8 cellular contexts compared by ENCODE assay signal in the genomic region with DNA sequence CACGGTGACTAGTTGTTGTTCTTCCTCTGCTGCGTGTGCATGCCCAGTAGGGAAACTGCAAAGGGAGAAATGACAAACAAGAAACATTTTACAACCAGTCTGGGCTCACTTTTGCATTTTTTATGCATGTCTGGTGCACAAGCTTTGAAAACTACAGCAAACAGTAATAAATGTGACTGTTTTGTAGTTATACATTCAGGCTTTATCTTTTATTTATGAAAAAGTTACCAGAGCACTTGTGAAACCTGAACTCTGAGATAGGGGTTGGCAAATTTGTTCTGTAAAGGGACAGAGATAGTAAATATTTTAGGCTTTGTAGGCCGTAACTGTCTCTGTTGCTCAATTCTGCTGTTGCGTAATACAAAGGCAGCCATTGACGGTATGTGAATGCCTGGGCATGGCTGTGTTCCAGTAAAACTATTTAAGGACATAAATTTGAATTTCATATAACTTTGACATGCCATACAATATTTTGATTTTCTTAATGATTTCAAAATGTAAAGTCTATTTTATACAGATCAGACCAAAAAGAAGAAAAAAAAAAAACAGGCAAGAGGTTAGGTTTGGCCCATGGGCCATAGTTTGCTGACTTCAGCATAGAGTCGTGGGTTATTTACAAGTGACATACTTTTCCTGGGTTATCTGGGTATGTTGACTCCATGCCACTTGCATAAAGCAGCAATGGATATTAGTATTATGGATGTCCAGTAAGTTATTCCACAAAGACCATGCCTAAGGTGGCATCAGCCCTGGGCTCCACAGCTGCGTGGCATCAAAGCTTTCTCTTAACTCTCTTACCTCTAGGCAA. TPM values are rescaled to one million over a fixed set of nuclear protein-coding genes. Genes with fewer than 3 reads are reported as not detected.
DNase-seq lines count a peak whose midpoint lies in the region; ATAC-seq and TF ChIP-seq lines count a peak whose summit lies in the region.
"Had no signal": no experiment of that assay in that cellular context is flagged by ENCODE, and none has a peak within 500 bp of the region (broad histone marks: within the 10 kb centered on the region; RNA-seq: fewer than 3 reads in every experiment).

No MANE protein-coding gene starts in this region.

- TF ChIP-seq CTCF in body of pancreas (IDR thresholded peaks at IDR 0.05) (no peak), liver (IDR thresholded peaks at IDR 0.05; ENCODE audit: low read depth, low read length, missing input control) (no peak), type B pancreatic cell (conservative IDR thresholded peaks at IDR 0.05) (no peak)

- no peaks in the 10 kb centered on the region for H3K27me3 Mint-ChIP-seq in type B pancreatic cell

- peak overlapping the region; percentile 24 to 66 (median 53) for H3K27ac ChIP-seq in body of pancreas
- H3K27ac ChIP-seq in liver (ENCODE audit: low read depth in 1 of 2, low read length in 2 of 2): peak overlapping the region; percentile 79 to 90

- TF ChIP-seq POLR2A in body of pancreas (IDR thresholded peaks at IDR 0.05): no peak

- in situ Hi-C loops in KBM-7 (cut with MboI; ENCODE audit: low pct_unique_long_range_greater_than_20kb, low sequenced_read_pairs): no loop called here

- peak; percentile 40 to 58 for TF ChIP-seq RAD21 in liver (IDR thresholded peaks at IDR 0.05)

- WGBS in body of pancreas, 2 donors: 29 to 40% methylated on average over 7 of the region's 7 CpGs
- 25% methylated on average over 7 of the region's 7 CpGs for WGBS in liver

- no peaks in the 10 kb centered on the region for H3K9me3 Mint-ChIP-seq in type B pancreatic cell

- H3K4me3 ChIP-seq in body of pancreas (no peak overlapping the region), liver (ENCODE audit: low read depth in 1 of 3, low read length in 3 of 3) (no peak overlapping the region)

- H3K36me3 Mint-ChIP-seq in type B pancreatic cell: peaks cover 51% of the 10 kb centered on the region

- peak overlapping the region in 1 of 2 donors; percentile 39 for H3K9ac ChIP-seq in liver (ENCODE audit: low read depth in 1 of 2, low read length in 2 of 2)

- peaks cover 0 to 8% of the 10 kb centered on the region in 2 donors for H3K36me3 ChIP-seq in body of pancreas (replicated peaks in 1 of 2; ENCODE audit: insufficient read depth in 1 of 2, low read depth in 2 of 2)
- H3K36me3 ChIP-seq in liver (ENCODE audit: control insufficient read depth in 4 of 4, insufficient read depth in 3 of 4, low read depth in 1 of 4, low read length in 3 of 4): peaks cover 0 to 19% (median 12%) of the 10 kb centered on the region in 4 donors

- no peaks in the 10 kb centered on the region for H3K27me3 ChIP-seq in body of pancreas
- H3K27me3 ChIP-seq in liver (ENCODE audit: control insufficient read depth in 4 of 4, insufficient read depth in 4 of 4, low read length in 3 of 4): no peaks in the 10 kb centered on the region

- ATAC-seq in body of pancreas (no peak), HG02763 (IDR thresholded peaks at IDR 0.05; ENCODE audit: unreplicated experiment) (no peak)
- ATAC-seq: Panc1 had no signal

- H3K27ac Mint-ChIP-seq in type B pancreatic cell: peak overlapping the region; percentile 82

- peaks cover 73% of the 10 kb centered on the region for H3K4me1 ChIP-seq in body of pancreas
- peaks cover 13 to 61% (median 51%) of the 10 kb centered on the region in 4 donors for H3K4me1 ChIP-seq in liver (ENCODE audit: control insufficient read depth in 4 of 4, insufficient read depth in 4 of 4, low read length in 3 of 4)

- intact Hi-C loops in body of pancreas (cut with DNase I): no loop called here

- H3K9me3 ChIP-seq in body of pancreas (no peaks in the 10 kb centered on the region), liver (ENCODE audit: control insufficient read depth in 4 of 4, low read length in 3 of 4) (no peaks in the 10 kb centered on the region)

- H3K4me1 Mint-ChIP-seq in type B pancreatic cell (ENCODE audit: unreplicated experiment): peaks cover 18% of the 10 kb centered on the region

- DNase-seq in KBM-7: peak; percentile 53
- peak in 3 of 4 donors; percentile 36 to 69 (median 49) for DNase-seq in body of pancreas
- DNase-seq in type B pancreatic cell (ENCODE audit: extremely low spot score, unreplicated experiment): no peak
- DNase-seq in RPMI8226: no peak
- DNase-seq in NCI-H748 (lab: John Stamatoyannopoulos, UW; ENCODE audit: unreplicated experiment): no peak

- H3K4me3 Mint-ChIP-seq in type B pancreatic cell: no peak overlapping the region

TF ChIP-seq in liver, 16 proteins besides CTCF, POLR2A, EP300 and RAD21:
- TF ChIP-seq TAF1 (conservative IDR thresholded peaks at IDR 0.05) (no peak), GABPA (IDR thresholded peaks at IDR 0.05 in 1 of 2, conservative IDR thresholded peaks at IDR 0.05 in 1 of 2) (peak in 1 of 2 donors; percentile 53), RXRA (IDR thresholded peaks at IDR 0.05) (peak; percentile 80 to 91), EGR1 (IDR thresholded peaks at IDR 0.05; ENCODE audit: low read depth in 2 of 2) (peak in 1 of 2 donors; percentile 31), JUND (IDR thresholded peaks at IDR 0.05) (peak; percentile 41 to 80), SP1 (IDR thresholded peaks at IDR 0.05) (peak; percentile 57), NR2F2 (IDR thresholded peaks at IDR 0.05) (peak; percentile 67), FOXA2 (IDR thresholded peaks at IDR 0.05) (peak; percentile 55), YY1 (IDR thresholded peaks at IDR 0.05) (peak; percentile 98), HNF4A (conservative IDR thresholded peaks at IDR 0.05) (peak; percentile 89 to 94), HNF4G (IDR thresholded peaks at IDR 0.05) (peak; percentile 53), FOXA1 (IDR thresholded peaks at IDR 0.05) (peak; percentile 41)
- TF ChIP-seq, protein P1, sequence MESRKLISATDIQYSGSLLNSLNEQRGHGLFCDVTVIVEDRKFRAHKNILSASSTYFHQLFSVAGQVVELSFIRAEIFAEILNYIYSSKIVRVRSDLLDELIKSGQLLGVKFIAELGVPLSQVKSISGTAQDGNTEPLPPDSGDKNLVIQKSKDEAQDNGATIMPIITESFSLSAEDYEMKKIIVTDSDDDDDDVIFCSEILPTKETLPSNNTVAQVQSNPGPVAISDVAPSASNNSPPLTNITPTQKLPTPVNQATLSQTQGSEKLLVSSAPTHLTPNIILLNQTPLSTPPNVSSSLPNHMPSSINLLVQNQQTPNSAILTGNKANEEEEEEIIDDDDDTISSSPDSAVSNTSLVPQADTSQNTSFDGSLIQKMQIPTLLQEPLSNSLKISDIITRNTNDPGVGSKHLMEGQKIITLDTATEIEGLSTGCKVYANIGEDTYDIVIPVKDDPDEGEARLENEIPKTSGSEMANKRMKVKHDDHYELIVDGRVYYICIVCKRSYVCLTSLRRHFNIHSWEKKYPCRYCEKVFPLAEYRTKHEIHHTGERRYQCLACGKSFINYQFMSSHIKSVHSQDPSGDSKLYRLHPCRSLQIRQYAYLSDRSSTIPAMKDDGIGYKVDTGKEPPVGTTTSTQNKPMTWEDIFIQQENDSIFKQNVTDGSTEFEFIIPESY (IDR thresholded peaks at IDR 0.05): peak; percentile 87
- TF ChIP-seq, protein P2, sequence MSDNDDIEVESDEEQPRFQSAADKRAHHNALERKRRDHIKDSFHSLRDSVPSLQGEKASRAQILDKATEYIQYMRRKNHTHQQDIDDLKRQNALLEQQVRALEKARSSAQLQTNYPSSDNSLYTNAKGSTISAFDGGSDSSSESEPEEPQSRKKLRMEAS (IDR thresholded peaks at IDR 0.05): peak; percentile 60
- TF ChIP-seq, protein P3, sequence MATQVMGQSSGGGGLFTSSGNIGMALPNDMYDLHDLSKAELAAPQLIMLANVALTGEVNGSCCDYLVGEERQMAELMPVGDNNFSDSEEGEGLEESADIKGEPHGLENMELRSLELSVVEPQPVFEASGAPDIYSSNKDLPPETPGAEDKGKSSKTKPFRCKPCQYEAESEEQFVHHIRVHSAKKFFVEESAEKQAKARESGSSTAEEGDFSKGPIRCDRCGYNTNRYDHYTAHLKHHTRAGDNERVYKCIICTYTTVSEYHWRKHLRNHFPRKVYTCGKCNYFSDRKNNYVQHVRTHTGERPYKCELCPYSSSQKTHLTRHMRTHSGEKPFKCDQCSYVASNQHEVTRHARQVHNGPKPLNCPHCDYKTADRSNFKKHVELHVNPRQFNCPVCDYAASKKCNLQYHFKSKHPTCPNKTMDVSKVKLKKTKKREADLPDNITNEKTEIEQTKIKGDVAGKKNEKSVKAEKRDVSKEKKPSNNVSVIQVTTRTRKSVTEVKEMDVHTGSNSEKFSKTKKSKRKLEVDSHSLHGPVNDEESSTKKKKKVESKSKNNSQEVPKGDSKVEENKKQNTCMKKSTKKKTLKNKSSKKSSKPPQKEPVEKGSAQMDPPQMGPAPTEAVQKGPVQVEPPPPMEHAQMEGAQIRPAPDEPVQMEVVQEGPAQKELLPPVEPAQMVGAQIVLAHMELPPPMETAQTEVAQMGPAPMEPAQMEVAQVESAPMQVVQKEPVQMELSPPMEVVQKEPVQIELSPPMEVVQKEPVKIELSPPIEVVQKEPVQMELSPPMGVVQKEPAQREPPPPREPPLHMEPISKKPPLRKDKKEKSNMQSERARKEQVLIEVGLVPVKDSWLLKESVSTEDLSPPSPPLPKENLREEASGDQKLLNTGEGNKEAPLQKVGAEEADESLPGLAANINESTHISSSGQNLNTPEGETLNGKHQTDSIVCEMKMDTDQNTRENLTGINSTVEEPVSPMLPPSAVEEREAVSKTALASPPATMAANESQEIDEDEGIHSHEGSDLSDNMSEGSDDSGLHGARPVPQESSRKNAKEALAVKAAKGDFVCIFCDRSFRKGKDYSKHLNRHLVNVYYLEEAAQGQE (IDR thresholded peaks at IDR 0.05): peak; percentile 73
- TF ChIP-seq, protein P4, sequence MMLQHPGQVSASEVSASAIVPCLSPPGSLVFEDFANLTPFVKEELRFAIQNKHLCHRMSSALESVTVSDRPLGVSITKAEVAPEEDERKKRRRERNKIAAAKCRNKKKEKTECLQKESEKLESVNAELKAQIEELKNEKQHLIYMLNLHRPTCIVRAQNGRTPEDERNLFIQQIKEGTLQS (IDR thresholded peaks at IDR 0.05): peak; percentile 53
TF ChIP-seq in liver: peak in this region for 15.

RNA-seq across cellular contexts. Expression of a gene that starts 53.6 kb away (rescaled TPM):
- total RNA-seq in body of pancreas: 1 to 10 TPM; 2.3 to 2.6 TPM
- total RNA-seq in liver: 1 to 10 TPM; 1.7 to 3.0 TPM
- polyA plus RNA-seq in liver: 1 to 10 TPM in 1 of 2 donors, under 1 TPM in 1; 0.33 to 1.2 TPM
- total RNA-seq in type B pancreatic cell (ENCODE audit: low replicate concordance): 6.0 and 8.1 TPM in 2 replicates

Comparison
In these comparisons a context has a peak if more than half of its experiments do, and no peak if none do; other contexts are left out.
1. DNase-seq: peak in KBM-7 (single experiment) and body of pancreas (3 of 4); none in type B pancreatic cell (single experiment), RPMI8226 (single experiment) and NCI-H748 (single experiment).